14 cellular contexts compared by ENCODE assay signal in genomic region chr3:130345487-130346079, GRCh38. TPM values are rescaled to one million over a fixed set of nuclear protein-coding genes. Genes with fewer than 3 reads are reported as not detected.
A peak's percentile ranks its signal among the peaks of the same experiment; 100 is the strongest.
DNase-seq lines count a peak whose midpoint lies in the region; TF ChIP-seq lines count a peak whose summit lies in the region.
"Had no signal": no experiment of that assay in that cellular context is flagged by ENCODE, and none has a peak within 500 bp of the region (broad histone marks: within the 10 kb centered on the region; RNA-seq: fewer than 3 reads in every experiment).

Gene COL6A5 (plus strand): TSS chr3:130345672. CDS start chr3:130373639, 27,967 bp downstream.

- H3K79me1 ChIP-seq in neuronal stem cell (ENCODE audit: low read depth, low read length) = no peaks in the 10 kb centered on the region

- H3K79me2 ChIP-seq in hepatocyte = no peaks in the 10 kb centered on the region
- H3K79me2 ChIP-seq in OCI-LY7 (ENCODE audit: insufficient read depth, low read depth, low read length) = no peaks in the 10 kb centered on the region

- no peak within 1 kb of the TSS for H4K91ac ChIP-seq in neuronal stem cell (ENCODE audit: low read depth, low read length, poor library complexity)

- H2BK15ac ChIP-seq in neuronal stem cell (ENCODE audit: low read length) = no peak within 1 kb of the TSS

- TF ChIP-seq CTCF in WERI-Rb-1 (IDR thresholded peaks at IDR 0.05; ENCODE audit: low read depth, low read length) (no peak), hepatocyte (IDR thresholded peaks at IDR 0.05; ENCODE audit: poor library complexity) (no peak), OCI-LY7 (conservative IDR thresholded peaks at IDR 0.05; ENCODE audit: low read length) (no peak)

- no peak within 1 kb of the TSS for H2BK5ac ChIP-seq in neuronal stem cell (ENCODE audit: low read length)

- no peaks in the 10 kb centered on the region for H3K36me3 ChIP-seq in HUES48 (ENCODE audit: control insufficient read depth, insufficient read depth, low read length)
- no peaks in the 10 kb centered on the region for H3K36me3 ChIP-seq in WERI-Rb-1
- no peaks in the 10 kb centered on the region for H3K36me3 ChIP-seq in hepatocyte (replicated peaks; ENCODE audit: insufficient read depth, low read depth)
- H3K36me3 ChIP-seq in neuronal stem cell (replicated peaks in 1 of 2; ENCODE audit: control insufficient read depth in 2 of 2, insufficient read depth in 2 of 2, low read length in 2 of 2) = no peaks in the 10 kb centered on the region
- no peaks in the 10 kb centered on the region for H3K36me3 ChIP-seq in OCI-LY7 (ENCODE audit: insufficient read depth, low read length)
- H3K36me3 ChIP-seq: neutrophil had no signal

- H4K8ac ChIP-seq in neuronal stem cell (ENCODE audit: low read depth, low read length) = no peak within 1 kb of the TSS

- H2AFZ ChIP-seq in hepatocyte (no peak within 1 kb of the TSS), neuronal stem cell (ENCODE audit: low read length) (peak within 1 kb of the TSS; percentile 69), OCI-LY7 (ENCODE audit: low read length) (no peak within 1 kb of the TSS)

- intact Hi-C loops in OCI-LY7 (cut with micrococcal nuclease; ENCODE audit: unreplicated experiment) = no loop called here

- CTCF ChIA-PET in OCI-LY7 (lab: Charles Lee; ENCODE audit: unreplicated experiment) = no interaction called here

- H3K4me1 ChIP-seq in HUES48 (ENCODE audit: control insufficient read depth, insufficient read depth, low read length) = peaks cover 8% of the 10 kb centered on the region
- H3K4me1 ChIP-seq in hepatocyte (ENCODE audit: insufficient read depth) = no peaks in the 10 kb centered on the region
- no peaks in the 10 kb centered on the region for H3K4me1 ChIP-seq in neuronal stem cell (ENCODE audit: control insufficient read depth in 2 of 2, insufficient read depth in 1 of 2, low read depth in 1 of 2, low read length in 2 of 2)
- no peaks in the 10 kb centered on the region for H3K4me1 ChIP-seq in OCI-LY7 (ENCODE audit: insufficient read depth, low read length, poor library complexity, severe bottlenecking)

- no peak for DNase-seq in WERI-Rb-1
- DNase-seq in hepatocyte (ENCODE audit: low spot score) = peak; percentile 7
- DNase-seq in neuronal stem cell (ENCODE audit: low spot score) = peak; percentile 12
- no peak for DNase-seq in C1 segment of cervical spinal cord (lab: John Stamatoyannopoulos, UW)
- DNase-seq in OCI-LY7 (ENCODE audit: low spot score) = no peak
- no peak for DNase-seq in activated naive CD4-positive, alpha-beta T cell (lab: John Stamatoyannopoulos, UW)
- DNase-seq: activated CD8-positive, alpha-beta T cell treated with anti-CD3 and anti-CD28 coated beads for 36 hours; activated naive CD4-positive, alpha-beta T cell treated with anti-CD3 and anti-CD28 coated beads, Interleukin-2, amount 50 U/mL, for 16 hours; DMS153; NCI-H1092; NCI-H774; T-helper 1 cell had no signal

- H3K27ac ChIP-seq in HUES48 (ENCODE audit: low read depth, low read length) (no peak within 1 kb of the TSS), WERI-Rb-1 (no peak within 1 kb of the TSS), hepatocyte (no peak within 1 kb of the TSS), neuronal stem cell (replicated peaks; ENCODE audit: low read length) (no peak within 1 kb of the TSS), OCI-LY7 (ENCODE audit: low read depth, low read length, poor library complexity, severe bottlenecking) (no peak within 1 kb of the TSS)
- H3K27ac ChIP-seq: neutrophil had no signal

- H3K14ac ChIP-seq in neuronal stem cell (ENCODE audit: low read length) = no peak within 1 kb of the TSS

- peak within 1 kb of the TSS; percentile 56 for H3K4me3 ChIP-seq in HUES48 (ENCODE audit: low read depth, low read length)
- H3K4me3 ChIP-seq in WERI-Rb-1 (ENCODE audit: low read depth, low read length) = peak within 1 kb of the TSS; percentile 4; the same call in 1 of the 2 replicates
- no peak within 1 kb of the TSS for H3K4me3 ChIP-seq in hepatocyte
- peak within 1 kb of the TSS in 1 of 2 donors; percentile 54 for H3K4me3 ChIP-seq in neuronal stem cell (ENCODE audit: low read length in 2 of 2)
- no peak within 1 kb of the TSS for H3K4me3 ChIP-seq in OCI-LY7 (ENCODE audit: low read depth, low read length, poor library complexity, severe bottlenecking)

- H3K23ac ChIP-seq in neuronal stem cell (ENCODE audit: low read depth, low read length, poor library complexity) = no peak within 1 kb of the TSS

- WGBS in hepatocyte (ENCODE audit: low lambda C conversion rate, missing lambda C conversion rate) = 3% methylated on average over 40 of the region's 41 CpGs
- no CpG with 5 or more reads among the region's 41 CpGs for WGBS in neuronal stem cell (ENCODE audit: extremely low coverage in 2 of 2, insufficient read length in 2 of 2, insufficient replicate concordance in 1 of 2), 2 donors

- peak within 1 kb of the TSS; percentile 23; the same call in 1 of the 2 replicates for H3K9ac ChIP-seq in HUES48 (ENCODE audit: low read depth, low read length)
- H3K9ac ChIP-seq in neuronal stem cell (ENCODE audit: low read depth, low read length, poor library complexity) = no peak within 1 kb of the TSS

- H2BK120ac ChIP-seq in neuronal stem cell (ENCODE audit: low read depth, low read length) = no peak within 1 kb of the TSS

- no peak within 1 kb of the TSS for H2AK5ac ChIP-seq in neuronal stem cell (ENCODE audit: low read depth, low read length)

- H2BK12ac ChIP-seq in neuronal stem cell (ENCODE audit: low read length) = no peak within 1 kb of the TSS

- H3K27me3 ChIP-seq in HUES48 (ENCODE audit: control insufficient read depth, insufficient read depth, low read length) (peaks cover 40% of the 10 kb centered on the region), WERI-Rb-1 (ENCODE audit: insufficient read depth, low read depth, severe bottlenecking) (peaks cover 52% of the 10 kb centered on the region), hepatocyte (peaks cover 45% of the 10 kb centered on the region), neuronal stem cell (ENCODE audit: control insufficient read depth in 3 of 3, insufficient read depth in 3 of 3, low read depth in 1 of 3, low read length in 3 of 3) (peaks cover 0 to 37% (median 22%) of the 10 kb centered on the region in 3 experiments)

- POLR2A ChIA-PET in OCI-LY7 (lab: Charles Lee) = no interaction called here

- H3K9me3 ChIP-seq in HUES48 (ENCODE audit: control insufficient read depth, insufficient read depth, low read length) = no peaks in the 10 kb centered on the region
- peaks cover 3% of the 10 kb centered on the region for H3K9me3 ChIP-seq in WERI-Rb-1 (ENCODE audit: severe bottlenecking)
- no peaks in the 10 kb centered on the region for H3K9me3 ChIP-seq in hepatocyte (ENCODE audit: low read depth)
- peaks cover 0 to 3% of the 10 kb centered on the region in 2 donors for H3K9me3 ChIP-seq in neuronal stem cell (replicated peaks in 1 of 2; ENCODE audit: control insufficient read depth in 2 of 2, insufficient read depth in 1 of 2, low read depth in 1 of 2, low read length in 2 of 2)
- no peaks in the 10 kb centered on the region for H3K9me3 ChIP-seq in OCI-LY7 (ENCODE audit: low read length)
- H3K9me3 ChIP-seq: neutrophil had no signal

- H3K4me2 ChIP-seq in hepatocyte (peak within 1 kb of the TSS; percentile 72), neuronal stem cell (ENCODE audit: insufficient read depth, low read length, poor library complexity, severe bottlenecking) (peak within 1 kb of the TSS; percentile 74), OCI-LY7 (ENCODE audit: low read length) (no peak within 1 kb of the TSS)

- no peaks in the 10 kb centered on the region for H4K20me1 ChIP-seq in hepatocyte (ENCODE audit: insufficient read depth, poor library complexity, severe bottlenecking)
- no peaks in the 10 kb centered on the region for H4K20me1 ChIP-seq in OCI-LY7 (ENCODE audit: insufficient read depth, low read length)

- H3K9me2 ChIP-seq in hepatocyte (replicated peaks; ENCODE audit: insufficient read depth) (no peaks in the 10 kb centered on the region), OCI-LY7 (ENCODE audit: insufficient read depth, low read length) (no peaks in the 10 kb centered on the region)

- H3K4ac ChIP-seq in neuronal stem cell (ENCODE audit: low read length) = no peak within 1 kb of the TSS

- no TSS peak for BruUV-seq in OCI-LY7 (replicated peaks; lab: Mats Ljungman, UMichigan)

- peak within 1 kb of the TSS; percentile 23 for H3K18ac ChIP-seq in neuronal stem cell (ENCODE audit: low read length)

RNA-seq across cellular contexts. Expression of gene COL6A5, which starts in this region (rescaled TPM):
- 0.08 and 1.1 TPM in 2 replicates for total RNA-seq in hepatocyte
- 0.11 TPM in 2 replicates for polyA plus RNA-seq in hepatocyte
- polyA plus RNA-seq in neuronal stem cell (2013, experiment 1 of 2) = not detected
- polyA plus RNA-seq in neuronal stem cell (2013, experiment 2 of 2) = not detected
- not detected in 2 replicates for total RNA-seq in OCI-LY7 (2014; rRNA removed; shearing (Covaris generic))
- not detected in 2 replicates for total RNA-seq in OCI-LY7 (2022)
- total RNA-seq: activated CD8-positive, alpha-beta T cell treated with anti-CD3 and anti-CD28 coated beads for 36 hours had no signal

Comparison
In these comparisons a context has a peak if more than half of its experiments do, and no peak if none do; other contexts are left out.
1. H3K4me3 ChIP-seq: peak in HUES48 (single experiment) and WERI-Rb-1 (single experiment); none in hepatocyte (single experiment) and OCI-LY7 (single experiment).
2. DNase-seq: peak in hepatocyte (single experiment) and neuronal stem cell (single experiment); none in WERI-Rb-1 (single experiment), C1 segment of cervical spinal cord (0 of 14), OCI-LY7 (single experiment) and activated naive CD4-positive, alpha-beta T cell (0 of 4).